In genomic region chrX:25442501-25442900, GRCh38 we compare ENCODE assay signal across 16 cellular contexts.
DNase-seq lines count a peak whose midpoint lies in the region; ATAC-seq and TF ChIP-seq lines count a peak whose summit lies in the region.
"Had no signal": no experiment of that assay in that cellular context is flagged by ENCODE, and none has a peak within 500 bp of the region (broad histone marks: within the 10 kb centered on the region; RNA-seq: fewer than 3 reads in every experiment).

No MANE protein-coding gene starts in this region.

- H3K79me2 ChIP-seq in HCT116 (ENCODE audit: insufficient read depth, low read length) (no peaks in the 10 kb centered on the region), osteoblast (ENCODE audit: insufficient read depth, low read length) (no peaks in the 10 kb centered on the region)

- POLR2A ChIA-PET in HCT116 (lab: Charles Lee), result no interaction called here

- ATAC-seq in HCT116 (no peak), omental fat pad (ENCODE audit: low FRiP score) (no peak)
- ATAC-seq: natural killer cell treated with Interleukin-12 subunit alpha and Interleukin-12 subunit beta and Interleukin-15 and Interleukin-18, amount 100 ng/mL, for 72 hours had no signal

- 0 out of 2 replicates have a peak, but pooled peaks have one; percentile 7 for TF ChIP-seq RAD21 in HCT116 (IDR thresholded peaks at IDR 0.05; ENCODE audit: low read depth)

- CTCF ChIA-PET in HCT116 (lab: Charles Lee), result no interaction called here

- H3K4me3 ChIP-seq in HCT116 (replicated peaks in 1 of 2; ENCODE audit: low read depth in 1 of 2, low read length in 2 of 2), result no peak overlapping the region
- H3K4me3 ChIP-seq in WERI-Rb-1 (ENCODE audit: low read depth, low read length), result no peak overlapping the region
- no peak overlapping the region for H3K4me3 ChIP-seq in effector memory CD4-positive, alpha-beta T cell (ENCODE audit: insufficient read depth, low read depth, low read length, poor library complexity, severe bottlenecking)
- H3K4me3 ChIP-seq in osteoblast (ENCODE audit: insufficient read depth, low read length), result no peak overlapping the region
- H3K4me3 ChIP-seq in Peyer's patch, result no peak overlapping the region

- intact Hi-C loops in HCT116 (cut with micrococcal nuclease), result no loop called here

- H3K27ac ChIP-seq in HCT116 (ENCODE audit: low read depth, low read length) (no peak overlapping the region), WERI-Rb-1 (no peak overlapping the region), osteoblast (ENCODE audit: low read depth, low read length) (no peak overlapping the region), Peyer's patch (no peak overlapping the region)
- no peak overlapping the region for H3K27ac ChIP-seq in effector memory CD4-positive, alpha-beta T cell (ENCODE audit: insufficient read depth, low read length, poor library complexity, severe bottlenecking)
- H3K27ac ChIP-seq: KMS-11 had no signal

- TF ChIP-seq CTCF in HCT116 (IDR thresholded peaks at IDR 0.05 in 2 of 3, conservative IDR thresholded peaks at IDR 0.05 in 1 of 3; ENCODE audit: borderline replicate concordance in 1 of 3, insufficient read depth in 1 of 3, low read depth in 2 of 3, low read length in 2 of 3) (peak in 1 of 3 experiments; percentile 15; a peak in 1 of 6 replicates), WERI-Rb-1 (IDR thresholded peaks at IDR 0.05; ENCODE audit: low read depth, low read length) (peak; percentile 44), omental fat pad (IDR thresholded peaks at IDR 0.05) (no peak), osteoblast (IDR thresholded peaks at IDR 0.05; ENCODE audit: extremely low read depth, low read depth, low read length) (no peak), Peyer's patch (IDR thresholded peaks at IDR 0.05) (no peak)

- H3K27me3 ChIP-seq in HCT116 (ENCODE audit: insufficient read depth, low read length) (no peaks in the 10 kb centered on the region), WERI-Rb-1 (ENCODE audit: insufficient read depth, low read depth, severe bottlenecking) (no peaks in the 10 kb centered on the region), osteoblast (ENCODE audit: insufficient read depth, low read length) (no peaks in the 10 kb centered on the region), Peyer's patch (no peaks in the 10 kb centered on the region)
- no peaks in the 10 kb centered on the region for H3K27me3 ChIP-seq in effector memory CD4-positive, alpha-beta T cell (replicated peaks; ENCODE audit: control insufficient read depth, insufficient read depth, low read length, poor library complexity, severe bottlenecking)

- H3K9me3 ChIP-seq in HCT116 (ENCODE audit: control insufficient read depth in 1 of 2, insufficient read depth in 1 of 2, low read depth in 1 of 2, low read length in 2 of 2), result no peaks in the 10 kb centered on the region
- no peaks in the 10 kb centered on the region for H3K9me3 ChIP-seq in WERI-Rb-1 (ENCODE audit: severe bottlenecking)
- no peaks in the 10 kb centered on the region for H3K9me3 ChIP-seq in effector memory CD4-positive, alpha-beta T cell (ENCODE audit: control insufficient read depth, low read length)
- H3K9me3 ChIP-seq in osteoblast (ENCODE audit: low read depth, low read length), result peaks cover 2% of the 10 kb centered on the region
- no peaks in the 10 kb centered on the region for H3K9me3 ChIP-seq in Peyer's patch

- RAD21 ChIA-PET in HCT116 (lab: Charles Lee; ENCODE audit: low non-redundant PET in 1 of 2, low total read pairs in 2 of 2, uncharacterized antibody in 2 of 2, unreplicated experiment in 2 of 2), result no interaction called here

- H2AFZ ChIP-seq in HCT116 (ENCODE audit: low read depth, low read length, poor library complexity, severe bottlenecking) (no peak overlapping the region), osteoblast (ENCODE audit: low read length) (no peak overlapping the region)

- BruUV-seq in HCT116 (replicated peaks; lab: Mats Ljungman, UMichigan), result no TSS peak

- H4K20me1 ChIP-seq in HCT116 (ENCODE audit: insufficient read depth), result no peaks in the 10 kb centered on the region
- H4K20me1 ChIP-seq in osteoblast (ENCODE audit: insufficient read depth, low read length), result no peaks in the 10 kb centered on the region

- DNase-seq in COR-L47 (lab: John Stamatoyannopoulos, UW) (peak; percentile 0), HCT116 (ENCODE audit: low read depth, low spot score) (no peak), WERI-Rb-1 (peak; percentile 16), kidney tubule cell (ENCODE audit: low spot score) (peak; percentile 16), omental fat pad (ENCODE audit: low spot score) (no peak), osteoblast (ENCODE audit: insufficient read length, low spot score, missing footprints) (no peak), Peyer's patch (no peak)
- no peak for DNase-seq in effector memory CD4-positive, alpha-beta T cell
- DNase-seq: activated CD8-positive, alpha-beta memory T cell treated with anti-CD3 and anti-CD28 coated beads for 24 hours; activated gamma-delta T cell treated with Interleukin-2 at 50 U/mL for 16 hours; glutamatergic neuron; NCI-H2171 treated with DMSO at 0.1 percent for 48 hours; Right ventricle myocardium superior; small intestine had no signal

- H3K9ac ChIP-seq in HCT116 (ENCODE audit: low read length), result no peak overlapping the region
- H3K9ac ChIP-seq: KMS-11 had no signal

- H3K4me2 ChIP-seq in HCT116 (ENCODE audit: low read length), result no peak overlapping the region
- no peak overlapping the region for H3K4me2 ChIP-seq in osteoblast (ENCODE audit: insufficient read depth, low read length)
- H3K4me2 ChIP-seq: KMS-11 had no signal

- H3K36me3 ChIP-seq in HCT116 (ENCODE audit: control insufficient read depth in 1 of 2, insufficient read depth in 2 of 2, low read length in 2 of 2) (no peaks in the 10 kb centered on the region), WERI-Rb-1 (no peaks in the 10 kb centered on the region), osteoblast (ENCODE audit: insufficient read depth, low read length) (no peaks in the 10 kb centered on the region), Peyer's patch (no peaks in the 10 kb centered on the region)
- H3K36me3 ChIP-seq in effector memory CD4-positive, alpha-beta T cell (ENCODE audit: control insufficient read depth, insufficient read depth, low read length), result no peaks in the 10 kb centered on the region

- no peaks in the 10 kb centered on the region for H3K9me2 ChIP-seq in HCT116 (ENCODE audit: insufficient read depth)

- TF ChIP-seq POLR2A in HCT116 (IDR thresholded peaks at IDR 0.05; ENCODE audit: borderline replicate concordance, extremely low read depth, insufficient read depth, insufficient read length) (no peak), Peyer's patch (IDR thresholded peaks at IDR 0.05) (no peak)

- H3K4me1 ChIP-seq in HCT116 (ENCODE audit: control insufficient read depth in 1 of 2, insufficient read depth in 2 of 2, low read length in 2 of 2) (no peaks in the 10 kb centered on the region), osteoblast (ENCODE audit: insufficient read depth, low read length) (no peaks in the 10 kb centered on the region), Peyer's patch (no peaks in the 10 kb centered on the region)
- no peaks in the 10 kb centered on the region for H3K4me1 ChIP-seq in effector memory CD4-positive, alpha-beta T cell (ENCODE audit: control insufficient read depth, insufficient read depth, low read length, poor library complexity, severe bottlenecking)

TF ChIP-seq in HCT116, 20 proteins besides CTCF, POLR2A, EP300 and RAD21 (continues in another document):
- TF ChIP-seq REST (IDR thresholded peaks at IDR 0.05; ENCODE audit: low read depth) (no peak), EGR1 (IDR thresholded peaks at IDR 0.05; ENCODE audit: low read depth) (no peak), JUND (IDR thresholded peaks at IDR 0.05) (no peak), ATF3 (IDR thresholded peaks at IDR 0.05) (no peak), CEBPB (IDR thresholded peaks at IDR 0.05; ENCODE audit: low read depth) (no peak), TCF7L2 (IDR thresholded peaks at IDR 0.05; ENCODE audit: borderline replicate concordance, extremely low read depth, insufficient read depth, insufficient read length) (no peak), ZFX (IDR thresholded peaks at IDR 0.05) (no peak), YY1 (IDR thresholded peaks at IDR 0.05; ENCODE audit: extremely low read depth, insufficient replicate concordance, low read depth, low read length) (no peak), CBX3 (IDR thresholded peaks at IDR 0.05; ENCODE audit: low read depth) (no peak), MAX (IDR thresholded peaks at IDR 0.05) (no peak)

Comparison
In these comparisons a context has a peak if more than half of its experiments do, and no peak if none do; other contexts are left out.
1. DNase-seq: peak in COR-L47 (single experiment), WERI-Rb-1 (single experiment) and kidney tubule cell (single experiment); none in HCT116 (single experiment), effector memory CD4-positive, alpha-beta T cell (0 of 3), omental fat pad (single experiment), osteoblast (single experiment) and Peyer's patch (0 of 3).